Comparison of ENCODE assay signal across 17 cellular contexts in the genomic region with DNA sequence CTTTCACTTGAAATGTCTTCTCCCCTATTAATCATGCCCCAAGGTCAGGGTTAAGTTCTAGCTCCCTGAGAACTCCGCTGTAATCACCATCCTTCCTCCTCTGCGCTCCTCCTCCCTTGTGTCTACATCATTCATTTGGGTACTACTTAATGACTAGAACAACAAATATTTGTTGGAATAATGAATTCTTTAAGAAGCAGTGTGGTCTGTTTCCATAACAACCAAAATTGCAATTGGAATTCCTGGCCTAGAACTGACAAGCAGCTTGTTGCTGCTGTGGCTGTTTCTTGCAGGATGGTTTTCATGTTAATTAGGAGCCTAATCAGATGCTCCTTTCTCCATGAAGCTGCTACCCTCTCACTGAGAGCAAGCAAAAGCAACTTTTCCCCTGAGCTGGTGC.
A peak's percentile ranks its signal among the peaks of the same experiment; 100 is the strongest.
DNase-seq lines count a peak whose midpoint lies in the region; ATAC-seq and TF ChIP-seq lines count a peak whose summit lies in the region.
"Had no signal": no experiment of that assay in that cellular context is flagged by ENCODE, and none has a peak within 500 bp of the region (broad histone marks: within the 10 kb centered on the region; RNA-seq: fewer than 3 reads in every experiment).

No MANE protein-coding gene starts in this region.

- peaks cover 6% of the 10 kb centered on the region for H3K4me1 ChIP-seq in IMR-90 (ENCODE audit: control insufficient read depth, insufficient read depth, low read length)
- H3K4me1 ChIP-seq: adrenal gland, pancreas had no signal

- H2AK9ac ChIP-seq in IMR-90 (replicated peaks; ENCODE audit: low read depth, low read length, poor library complexity), result no peak overlapping the region

- no peak overlapping the region for H3K4me2 ChIP-seq in IMR-90 (ENCODE audit: low read depth, low read length)
- H3K4me2 ChIP-seq: PC-9 had no signal

- no peaks in the 10 kb centered on the region for H3K79me1 ChIP-seq in IMR-90 (ENCODE audit: low read depth in 1 of 2, low read length in 2 of 2)

- no TSS peak for BruUV-seq in IMR-90 (replicated peaks; lab: Mats Ljungman, UMichigan)

- no peak overlapping the region for H3K56ac ChIP-seq in IMR-90 (ENCODE audit: extremely low read depth, insufficient read depth, low read length)

- TF ChIP-seq CTCF in IMR-90 (conservative IDR thresholded peaks at IDR 0.05; ENCODE audit: low read depth, low read length) (no peak), choroid plexus epithelial cell (conservative IDR thresholded peaks at IDR 0.05; ENCODE audit: low read depth, low read length) (no peak)

- H3K27me3 ChIP-seq in IMR-90 (ENCODE audit: control insufficient read depth, insufficient read depth, low read length), result no peaks in the 10 kb centered on the region
- no peaks in the 10 kb centered on the region for H3K27me3 ChIP-seq in layer of hippocampus (ENCODE audit: control insufficient read depth, insufficient read depth, low read length)
- H3K27me3 ChIP-seq: adrenal gland, pancreas had no signal

- no peak overlapping the region for H2BK5ac ChIP-seq in IMR-90 (ENCODE audit: low read depth, low read length, poor library complexity, severe bottlenecking)

- intact Hi-C loops in IMR-90 (cut with micrococcal nuclease), result no loop called here

- H4K91ac ChIP-seq in IMR-90 (ENCODE audit: insufficient read depth, low read depth, low read length), result no peak overlapping the region

- H2BK20ac ChIP-seq in IMR-90 (ENCODE audit: low read depth, low read length), result no peak overlapping the region

- no peak overlapping the region for H2AK5ac ChIP-seq in IMR-90 (ENCODE audit: low read depth, low read length)

- no peaks in the 10 kb centered on the region for H3K9me3 ChIP-seq in IMR-90 (ENCODE audit: control insufficient read depth, insufficient read depth, low read length)
- H3K9me3 ChIP-seq: adrenal gland, pancreas had no signal

- no CpG with 5 or more reads among the region's 2 CpGs for WGBS in IMR-90 (ENCODE audit: extremely low coverage in 2 of 2, insufficient read length in 1 of 2), 2 experiments

- H3K18ac ChIP-seq in IMR-90 (ENCODE audit: low read depth, low read length), result no peak overlapping the region

- H3K36me3 ChIP-seq in IMR-90 (ENCODE audit: control insufficient read depth, insufficient read depth, low read length), result no peaks in the 10 kb centered on the region
- H3K36me3 ChIP-seq: adrenal gland, pancreas had no signal

- peak overlapping the region; percentile 69 for H4K5ac ChIP-seq in IMR-90 (ENCODE audit: low read depth, low read length)

- no peak overlapping the region for H2AFZ ChIP-seq in IMR-90 (replicated peaks; ENCODE audit: low read length, poor library complexity)
- H2AFZ ChIP-seq: PC-9 had no signal

- DNase-seq in AG20443 (ENCODE audit: low spot score) (peak; percentile 47), IMR-90 (peak; percentile 24), choroid plexus epithelial cell (ENCODE audit: low read depth) (peak; percentile 68), NOMO-1 treated with dmso at 0.1 percent for 144 hours (lab: John Stamatoyannopoulos, UW; ENCODE audit: unreplicated experiment) (no peak), GM19240 (ENCODE audit: insufficient read length, low spot score) (no peak)
- DNase-seq in stimulated activated CD4-positive, alpha-beta T cell treated with anti-CD3 and anti-CD28 coated beads, Interleukin-4, amount 100 ng/mL, for 4 hours, result no peak
- DNase-seq in activated CD4-positive, CD25-positive, alpha-beta regulatory T cell treated with anti-CD3 and anti-CD28 coated beads, Interleukin-2, amount 50 U/mL, for 72 hours, result no peak
- DNase-seq: activated CD4-positive, alpha-beta memory T cell treated with anti-CD3 and anti-CD28 coated beads, Interleukin-2, amount 10 ng/mL, durations not matched to agents 7 days and 5 days; adrenal gland; left colon; NCI-H1436; pancreas; PC-9; stimulated activated naive CD8-positive, alpha-beta T cell treated with anti-CD3 and anti-CD28 coated beads, Interleukin-15, Interleukin-2, amounts not matched to agents 100 U/mL and 50 U/mL, for 24 hours had no signal

- H3K9ac ChIP-seq in IMR-90 (ENCODE audit: low read depth, low read length), result no peak overlapping the region

- no peak overlapping the region for H3K23ac ChIP-seq in IMR-90 (ENCODE audit: low read depth, low read length)

- no peak for TF ChIP-seq POLR2A in IMR-90 (IDR thresholded peaks at IDR 0.05; ENCODE audit: low read depth, low read length)

- in situ Hi-C loops in IMR-90 (cut with MboI; ENCODE audit: low sequenced_read_pairs), result no loop called here

- no peak overlapping the region; the same call in 2 of the 3 replicates for H2BK15ac ChIP-seq in IMR-90 (ENCODE audit: low read depth, low read length)

- ATAC-seq in IMR-90 (ENCODE audit: low read depth), result no peak; the same call in 1 of the 2 replicates
- ATAC-seq: left colon; pancreas; stimulated activated naive CD8-positive, alpha-beta T cell treated with anti-CD3 and anti-CD28 coated beads, Interleukin-15, Interleukin-2, amounts not matched to agents 100 U/mL and 50 U/mL, for 24 hours had no signal

- H3K27ac ChIP-seq in IMR-90 (ENCODE audit: insufficient read depth, low read length) (no peak overlapping the region), layer of hippocampus (ENCODE audit: low read depth, low read length) (peak overlapping the region; percentile 18)
- H3K27ac ChIP-seq: adrenal gland, coronary artery, epithelial cell of prostate, pancreas, PC-9 had no signal

- H3K4me3 ChIP-seq in IMR-90 (ENCODE audit: insufficient read depth, low read depth, low read length) (no peak overlapping the region), choroid plexus epithelial cell (ENCODE audit: low read depth, low read length) (no peak overlapping the region)
- H3K4me3 ChIP-seq: adrenal gland, coronary artery, pancreas, PC-9 had no signal

- no peaks in the 10 kb centered on the region for H4K20me1 ChIP-seq in IMR-90 (ENCODE audit: insufficient read depth, low read length)

- H4K8ac ChIP-seq in IMR-90 (ENCODE audit: low read depth in 2 of 2, low read length in 2 of 2), result peak overlapping the region in 1 of 2 experiments; percentile 15; a peak in 1 of 4 replicates

- CTCF ChIA-PET in IMR-90 (lab: Yijun Ruan, JAX), result interaction anchor here (0.6 to 0.7 kb wide), 2 partner anchors 37 to 267 kb away, joined by 3 read pairs; no protein-coding TSS in a partner anchor

- no peak for TF ChIP-seq RAD21 in IMR-90 (IDR thresholded peaks at IDR 0.05; ENCODE audit: low read length)

- H3K14ac ChIP-seq in IMR-90 (replicated peaks; ENCODE audit: low read depth, low read length), result 0 out of 2 replicates have a peak overlapping the region, but pooled peaks have one; percentile 17

- peak overlapping the region; percentile 16 for H2BK120ac ChIP-seq in IMR-90 (ENCODE audit: low read depth, low read length)

- POLR2A ChIA-PET in IMR-90 (lab: Charles Lee; ENCODE audit: unreplicated experiment), result no interaction called here

- dilution Hi-C loops in IMR-90 (cut with HindIII; ENCODE audit: low sequenced_read_pairs, unreplicated experiment), result no loop called here

- H3K9me1 ChIP-seq in IMR-90 (ENCODE audit: insufficient read depth, low read length), result peaks cover 3% of the 10 kb centered on the region; the same call in 1 of the 2 replicates

- H3K4ac ChIP-seq in IMR-90 (ENCODE audit: low read depth, low read length), result 0 out of 2 replicates have a peak overlapping the region, but pooled peaks have one; percentile 41

TF ChIP-seq in IMR-90, 13 proteins besides CTCF, POLR2A, EP300 and RAD21:
- TF ChIP-seq, protein P1, sequence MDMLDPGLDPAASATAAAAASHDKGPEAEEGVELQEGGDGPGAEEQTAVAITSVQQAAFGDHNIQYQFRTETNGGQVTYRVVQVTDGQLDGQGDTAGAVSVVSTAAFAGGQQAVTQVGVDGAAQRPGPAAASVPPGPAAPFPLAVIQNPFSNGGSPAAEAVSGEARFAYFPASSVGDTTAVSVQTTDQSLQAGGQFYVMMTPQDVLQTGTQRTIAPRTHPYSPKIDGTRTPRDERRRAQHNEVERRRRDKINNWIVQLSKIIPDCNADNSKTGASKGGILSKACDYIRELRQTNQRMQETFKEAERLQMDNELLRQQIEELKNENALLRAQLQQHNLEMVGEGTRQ (IDR thresholded peaks at IDR 0.05; ENCODE audit: low read depth, low read length), result no peak

Comparison
In these comparisons a context has a peak if more than half of its experiments do, and no peak if none do; other contexts are left out.
1. DNase-seq: peak in AG20443 (single experiment), IMR-90 (single experiment) and choroid plexus epithelial cell (single experiment); none in NOMO-1 treated with dmso at 0.1 percent for 144 hours (single experiment), stimulated activated CD4-positive, alpha-beta T cell treated with anti-CD3 and anti-CD28 coated beads, Interleukin-4, amount 100 ng/mL, for 4 hours (0 of 2), activated CD4-positive, CD25-positive, alpha-beta regulatory T cell treated with anti-CD3 and anti-CD28 coated beads, Interleukin-2, amount 50 U/mL, for 72 hours (single experiment) and GM19240 (single experiment).